In genomic region chr1:155379180-155379876, GRCh38 we compare ENCODE assay signal across 10 cellular contexts. TPM values are rescaled to one million over a fixed set of nuclear protein-coding genes. Genes with fewer than 3 reads are reported as not detected.
DNase-seq lines count a peak whose midpoint lies in the region; ATAC-seq, FAIRE-seq and TF ChIP-seq lines count a peak whose summit lies in the region.
"Had no signal": no experiment of that assay in that cellular context is flagged by ENCODE, and none has a peak within 500 bp of the region (broad histone marks: within the 10 kb centered on the region; RNA-seq: fewer than 3 reads in every experiment).

No MANE protein-coding gene starts in this region.

- TF ChIP-seq RAD21 in K562 (CRISPR knock-in tag; conservative IDR thresholded peaks at IDR 0.05 in 1 of 2, IDR thresholded peaks at IDR 0.05 in 1 of 2): no peak

- no peak overlapping the region for H3K9ac ChIP-seq in K562 (ENCODE audit: insufficient read depth in 1 of 2, low read depth in 2 of 2, low read length in 2 of 2)
- H3K9ac ChIP-seq: BLaER1 had no signal

- no peaks in the 10 kb centered on the region for H3K9me3 ChIP-seq in K562 (replicated peaks; ENCODE audit: control insufficient read depth, insufficient read depth, low read depth, low read length)
- no peaks in the 10 kb centered on the region for H3K9me3 ChIP-seq in tibial artery
- H3K9me3 ChIP-seq: BLaER1 had no signal

- POLR2A ChIA-PET in K562 (lab: Yijun Ruan, JAX): interaction anchor here (0.7 kb wide), 1 partner anchor 15 kb away, joined by 4 read pairs; no protein-coding TSS in a partner anchor

- no peak overlapping the region for H2AFZ ChIP-seq in K562 (ENCODE audit: low read depth, low read length)

- TF ChIP-seq POLR2A in K562 (conservative IDR thresholded peaks at IDR 0.05): no peak

- BruUV-seq in K562 (replicated peaks; lab: Mats Ljungman, UMichigan): no TSS peak

- H3K4me2 ChIP-seq in K562 (ENCODE audit: insufficient read depth, low read length): no peak overlapping the region
- H3K4me2 ChIP-seq: BLaER1 had no signal

- TF ChIP-seq CTCF in K562 (IDR thresholded peaks at IDR 0.05 in 2 of 3, conservative IDR thresholded peaks at IDR 0.05 in 1 of 3; ENCODE audit: insufficient read depth in 2 of 3, low read depth in 1 of 3, low read length in 3 of 3) (no peak), tibial artery (IDR thresholded peaks at IDR 0.05) (no peak)

- no peaks in the 10 kb centered on the region for H4K20me1 ChIP-seq in K562 (replicated peaks; ENCODE audit: control insufficient read depth, insufficient read depth, low read length)

- WGBS in K562 (ENCODE audit: insufficient coverage, low coverage, missing lambda C conversion rate): 94% methylated on average over 3 of the region's 3 CpGs

- no peak for TF ChIP-seq EP300 in K562 (IDR thresholded peaks at IDR 0.05; ENCODE audit: low read length)

- no peaks in the 10 kb centered on the region for H3K4me1 ChIP-seq in K562 (replicated peaks in 1 of 2; ENCODE audit: control insufficient read depth in 2 of 2, insufficient read depth in 2 of 2, low read length in 2 of 2)
- H3K4me1 ChIP-seq in tibial artery: peaks cover 0 to 44% (median 26%) of the 10 kb centered on the region in 4 donors

- no peaks in the 10 kb centered on the region for H3K9me1 ChIP-seq in K562 (ENCODE audit: control insufficient read depth, insufficient read depth, low read length)

- DNase-seq in NCI-H2171 treated with DMSO at 0.1 percent for 48 hours (lab: John Stamatoyannopoulos, UW) (peak; percentile 24), NCI-H2171 (lab: John Stamatoyannopoulos, UW) (no peak), K562 (ENCODE audit: extremely low read depth in 1 of 4, low spot score in 3 of 4) (peak in 2 of 4 experiments; percentile 13 to 18), iPS-NIHi11 (ENCODE audit: low spot score) (peak; percentile 29), tibial artery (no peak), LoVo (ENCODE audit: low spot score) (no peak)
- DNase-seq in activated CD8-positive, alpha-beta memory T cell treated with anti-CD3 and anti-CD28 coated beads, Interleukin-2, amount 50 U/mL, for 48 hours: no peak
- DNase-seq: stimulated activated CD4-positive, alpha-beta T cell treated with anti-CD3 and anti-CD28 coated beads, Interleukin-1b, Interleukin-23, amount 100 ng/mL, for 48 hours had no signal

- H3K4me3 ChIP-seq in K562 (no peak overlapping the region), tibial artery (peak overlapping the region; percentile 30 to 33)
- H3K4me3 ChIP-seq: BLaER1 had no signal

- ATAC-seq in K562 (no peak), GM19463 (IDR thresholded peaks at IDR 0.05; ENCODE audit: unreplicated experiment) (no peak)

- CTCF ChIA-PET in K562 (lab: Yijun Ruan, JAX; ENCODE audit: low intra/inter-chr PET ratio): no interaction called here

- in situ Hi-C loops in K562 (cut with MboI): no loop called here

- no peaks in the 10 kb centered on the region for H3K79me2 ChIP-seq in K562 (ENCODE audit: control insufficient read depth, insufficient read depth, low read length)

- no peak for FAIRE-seq in K562 (lab: Jason Lieb, UNC)

- intact Hi-C loops in K562 (cut with micrococcal nuclease): no loop called here
- intact Hi-C loops in tibial artery (cut with DNase I; ENCODE audit: low total_unique reads): no loop called here

- H3K36me3 ChIP-seq in K562 (ENCODE audit: control insufficient read depth, insufficient read depth, low read length) (peaks cover 61% of the 10 kb centered on the region), tibial artery (peaks cover 15 to 46% (median 44%) of the 10 kb centered on the region in 3 donors)

- H3K27me3 ChIP-seq in K562 (ENCODE audit: control insufficient read depth in 2 of 2, insufficient read depth in 2 of 2, low read length in 2 of 2) (no peaks in the 10 kb centered on the region), tibial artery (no peaks in the 10 kb centered on the region)
- H3K27me3 ChIP-seq: BLaER1 had no signal

- H3K27ac ChIP-seq in K562 (ENCODE audit: extremely low read depth, low read depth, low read length): peak overlapping the region; percentile 25; the same call in 1 of the 3 replicates
- H3K27ac ChIP-seq in tibial artery: peak overlapping the region; percentile 36 to 75
- H3K27ac ChIP-seq: BLaER1 had no signal

TF ChIP-seq in K562, 482 proteins besides CTCF, POLR2A, EP300 and RAD21:
- TF ChIP-seq ZNF165 (CRISPR knock-in tag; IDR thresholded peaks at IDR 0.05; ENCODE audit: borderline replicate concordance) (no peak), MYNN (IDR thresholded peaks at IDR 0.05) (peak; percentile 100), MYNN (CRISPR knock-in tag; IDR thresholded peaks at IDR 0.05) (peak; percentile 91), RFX1 (IDR thresholded peaks at IDR 0.05) (peak; percentile 83), ZNF589 (CRISPR knock-in tag; IDR thresholded peaks at IDR 0.05; ENCODE audit: low read depth) (no peak), ZFP1 (CRISPR knock-in tag; IDR thresholded peaks at IDR 0.05) (no peak)

RNA-seq across cellular contexts. Expression of gene RUSC1, which starts 58.6 kb away (rescaled TPM):
- 28.6 and 75.0 TPM in 2 replicates for total RNA-seq in K562 (2011; cell fraction: chromatin; rRNA removed; ENCODE audit: low replicate concordance)
- 70.1 and 78.7 TPM in 2 replicates for total RNA-seq in K562 (2011; cell fraction: nucleolus; rRNA removed)
- total RNA-seq in K562 (2011; cell fraction: nucleoplasm; rRNA removed): 44.4 and 55.0 TPM in 2 replicates
- total RNA-seq in K562 (2014; rRNA removed) (33.6 and 41.8 TPM in 2 replicates), K562 (2014; rRNA removed; fragmentation: Illumina TruSeq; extraction: Trizol) (14.3 and 15.1 TPM in 2 replicates), K562 (2015; rRNA removed; fragmentation: Illumina TruSeq; extraction: Trizol) (25.3 and 25.7 TPM in 2 replicates), K562 (2021) (63.0 and 68.3 TPM in 2 replicates)
- polyA plus RNA-seq in K562 (2011; rRNA removed) (37.5 and 44.2 TPM in 2 replicates), K562 (2014; fragmentation: Illumina TruSeq; extraction: Trizol) (42.0 and 50.4 TPM in 2 replicates), K562 (2014; fragmentation: Nextera tagmentation; extraction: Ambion mirVana) (1 to 10 TPM; 5.7 to 9.5 TPM), K562 (2014; rRNA removed) (63.2 and 72.4 TPM in 2 replicates)
- polyA plus RNA-seq in K562 (2011; cell fraction: cytosol; rRNA removed): 51.0 and 124 TPM in 2 replicates
- polyA plus RNA-seq in K562 (2011; cell fraction: nucleus; rRNA removed): 104 and 153 TPM in 2 replicates
- 42.7 and 48.5 TPM in 2 replicates for polyA plus RNA-seq in K562 (2012)
- 11.2 and 13.7 TPM in 2 replicates for polyA minus RNA-seq in K562 (2011; rRNA and poly(A)+ RNA removed)
- polyA minus RNA-seq in K562 (2011; cell fraction: cytosol; rRNA and poly(A)+ RNA removed): 23.6 and 26.5 TPM in 2 replicates
- 24.6 and 26.1 TPM in 2 replicates for polyA minus RNA-seq in K562 (2011; cell fraction: nucleus; rRNA and poly(A)+ RNA removed)

Comparison
In these comparisons a context has a peak if more than half of its experiments do, and no peak if none do; other contexts are left out.
1. DNase-seq: peak in NCI-H2171 treated with DMSO at 0.1 percent for 48 hours (single experiment) and iPS-NIHi11 (single experiment); none in NCI-H2171 (single experiment), tibial artery (0 of 2), activated CD8-positive, alpha-beta memory T cell treated with anti-CD3 and anti-CD28 coated beads, Interleukin-2, amount 50 U/mL, for 48 hours (single experiment) and LoVo (single experiment).